26 cellular contexts compared by ENCODE assay signal in the genomic region with DNA sequence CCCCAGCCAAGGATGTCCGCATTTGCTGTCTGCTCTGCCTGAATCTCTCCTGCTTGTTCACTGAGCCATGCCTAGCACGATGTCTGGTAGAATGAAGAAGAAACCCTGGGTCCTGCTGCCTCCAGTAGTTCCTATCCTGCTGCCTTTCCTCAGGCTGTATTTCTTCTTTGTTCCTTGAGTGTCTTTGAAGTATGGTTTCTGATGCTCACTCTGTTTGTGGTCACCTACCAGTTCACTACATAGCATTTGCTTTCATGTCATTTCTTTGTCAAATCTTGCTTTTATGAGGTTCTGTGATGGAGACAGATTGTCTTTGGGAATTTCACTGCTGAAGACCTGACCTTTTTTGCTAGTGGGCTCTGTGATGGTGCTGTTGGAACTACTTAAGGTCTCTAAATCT. TPM values are rescaled to one million over a fixed set of nuclear protein-coding genes. Genes with fewer than 3 reads are reported as not detected.
A peak's percentile ranks its signal among the peaks of the same experiment; 100 is the strongest.
DNase-seq lines count a peak whose midpoint lies in the region; TF ChIP-seq lines count a peak whose summit lies in the region.
"Had no signal": no experiment of that assay in that cellular context is flagged by ENCODE, and none has a peak within 500 bp of the region (broad histone marks: within the 10 kb centered on the region; RNA-seq: fewer than 3 reads in every experiment).

No MANE protein-coding gene starts in this region.

- H3K4me3 Mint-ChIP-seq in Calu3 (ENCODE audit: low read depth, unreplicated experiment) = no peak overlapping the region
- H3K4me3 Mint-ChIP-seq in dendritic cell treated with granulocyte-macrophage colony-stimulating factor and Interleukin-4, amounts not matched to agents 40 ng/mL and 50 ng/mL, for 4 days = no peak overlapping the region
- H3K4me3 Mint-ChIP-seq in activated CD4-positive, alpha-beta memory T cell treated with anti-CD3 and anti-CD28 coated beads for 36 hours = no peak overlapping the region
- H3K4me3 Mint-ChIP-seq: activated CD8-positive, alpha-beta T cell treated with anti-CD3 and anti-CD28 coated beads for 36 hours; activated naive CD8-positive, alpha-beta T cell treated with anti-CD3 and anti-CD28 coated beads, Interleukin-2, amount 10 ng/mL, durations not matched to agents 7 days and 5 days; CD14-positive monocyte had no signal

- no peaks in the 10 kb centered on the region for H3K9me3 ChIP-seq in trophoblast cell (ENCODE audit: insufficient read depth, low read depth, low read length)
- H3K9me3 ChIP-seq: testis, vagina had no signal

- peak overlapping the region; percentile 1 for H3K27ac Mint-ChIP-seq in Calu3 (ENCODE audit: unreplicated experiment)
- H3K27ac Mint-ChIP-seq in dendritic cell treated with granulocyte-macrophage colony-stimulating factor and Interleukin-4, amounts not matched to agents 40 ng/mL and 50 ng/mL, for 4 days = peak overlapping the region; percentile 32
- H3K27ac Mint-ChIP-seq in activated CD4-positive, alpha-beta memory T cell treated with anti-CD3 and anti-CD28 coated beads for 36 hours = no peak overlapping the region
- H3K27ac Mint-ChIP-seq: activated CD8-positive, alpha-beta T cell treated with anti-CD3 and anti-CD28 coated beads for 36 hours; activated naive CD8-positive, alpha-beta T cell treated with anti-CD3 and anti-CD28 coated beads, Interleukin-2, amount 10 ng/mL, durations not matched to agents 7 days and 5 days; CD14-positive monocyte had no signal

- peaks cover 39% of the 10 kb centered on the region for H3K4me1 Mint-ChIP-seq in Calu3 (ENCODE audit: low read depth, unreplicated experiment)
- H3K4me1 Mint-ChIP-seq in dendritic cell treated with granulocyte-macrophage colony-stimulating factor and Interleukin-4, amounts not matched to agents 40 ng/mL and 50 ng/mL, for 4 days (ENCODE audit: low read depth) = peaks cover 43% of the 10 kb centered on the region
- H3K4me1 Mint-ChIP-seq in activated CD4-positive, alpha-beta memory T cell treated with anti-CD3 and anti-CD28 coated beads for 36 hours (ENCODE audit: low read depth) = peaks cover 9% of the 10 kb centered on the region

- BruUV-seq in Calu3 (replicated peaks; lab: Mats Ljungman, UMichigan) = no TSS peak

- no peak overlapping the region for H4K91ac ChIP-seq in trophoblast cell (ENCODE audit: low read depth, low read length)

- H3K27ac ChIP-seq in KMS-11 = no peak overlapping the region
- H3K27ac ChIP-seq in trophoblast cell (ENCODE audit: low read depth, low read length) = no peak overlapping the region
- H3K27ac ChIP-seq: epithelial cell of prostate, testis, vagina had no signal

- H3K14ac ChIP-seq in trophoblast cell (ENCODE audit: low read length) = no peak overlapping the region

- H3K23ac ChIP-seq in trophoblast cell (ENCODE audit: low read length) = no peak overlapping the region

- H3K36me3 Mint-ChIP-seq in Calu3 (ENCODE audit: insufficient read depth, unreplicated experiment) = peaks cover 17% of the 10 kb centered on the region
- H3K36me3 Mint-ChIP-seq in dendritic cell treated with granulocyte-macrophage colony-stimulating factor and Interleukin-4, amounts not matched to agents 40 ng/mL and 50 ng/mL, for 4 days (ENCODE audit: low read depth) = peaks cover 10% of the 10 kb centered on the region
- H3K36me3 Mint-ChIP-seq in activated CD4-positive, alpha-beta memory T cell treated with anti-CD3 and anti-CD28 coated beads for 36 hours = peaks cover 14% of the 10 kb centered on the region

- TF ChIP-seq CTCF in Calu3 (IDR thresholded peaks at IDR 0.05; ENCODE audit: unreplicated experiment) = no peak
- TF ChIP-seq CTCF in KMS-11 (conservative IDR thresholded peaks at IDR 0.05; ENCODE audit: low read depth, low read length) = no peak

- no peak overlapping the region for H3K9ac ChIP-seq in KMS-11
- H3K9ac ChIP-seq in trophoblast cell (ENCODE audit: low read length) = no peak overlapping the region

- peak overlapping the region; percentile 15 for H4K8ac ChIP-seq in trophoblast cell (ENCODE audit: low read depth, low read length)

- H2AFZ ChIP-seq in KMS-11 (ENCODE audit: low read depth) = no peak overlapping the region
- peak overlapping the region; percentile 2 for H2AFZ ChIP-seq in trophoblast cell (ENCODE audit: insufficient read depth, low read length, poor library complexity)

- no peak for DNase-seq in Calu3
- DNase-seq in trophoblast cell = no peak
- no peak for DNase-seq in activated CD8-positive, alpha-beta memory T cell treated with anti-CD3 and anti-CD28 coated beads, Interleukin-2, amount 50 U/mL, for 4 hours
- DNase-seq in NOMO-1 (lab: John Stamatoyannopoulos, UW; ENCODE audit: unreplicated experiment in 2 of 2) = no peak
- DNase-seq in activated CD4-positive, alpha-beta memory T cell treated with anti-CD3 and anti-CD28 coated beads for 36 hours = no peak
- DNase-seq in NCI-H510A (lab: John Stamatoyannopoulos, UW) = no peak
- DNase-seq: activated CD8-positive, alpha-beta T cell treated with anti-CD3 and anti-CD28 coated beads for 36 hours; activated effector memory CD4-positive, alpha-beta T cell treated with anti-CD3 and anti-CD28 coated beads, Interleukin-2, amount 50 U/mL, for 16 hours; activated naive CD8-positive, alpha-beta T cell treated with anti-CD3 and anti-CD28 coated beads, Interleukin-2, amount 10 ng/mL, durations not matched to agents 7 days and 5 days; cerebellar nuclear complex; head of caudate nucleus; Karpas-422; NCI-H1092; NCI-H1930; NCI-H2227 treated with DMSO at 0.1 percent for 48 hours; NCI-H774; Right ventricle myocardium superior; small intestine; stimulated activated CD4-positive, alpha-beta T cell treated with anti-CD3 and anti-CD28 coated beads, Interleukin-2, amount 100 ng/mL, for 24 hours; stimulated activated naive CD4-positive, alpha-beta T cell; testis had no signal

- WGBS in trophoblast cell (ENCODE audit: extremely low coverage, insufficient coverage, insufficient read length) = no CpG with 5 or more reads among the region's 2 CpGs

- peaks cover 5% of the 10 kb centered on the region for H3K79me1 ChIP-seq in trophoblast cell (ENCODE audit: low read length)

- H3K18ac ChIP-seq in trophoblast cell (ENCODE audit: low read length) = no peak overlapping the region

- H2AK5ac ChIP-seq in trophoblast cell (ENCODE audit: low read length) = peak overlapping the region; percentile 58

- no peaks in the 10 kb centered on the region for H3K9me3 Mint-ChIP-seq in Calu3 (ENCODE audit: low read depth, unreplicated experiment)
- H3K9me3 Mint-ChIP-seq in dendritic cell treated with granulocyte-macrophage colony-stimulating factor and Interleukin-4, amounts not matched to agents 40 ng/mL and 50 ng/mL, for 4 days = no peaks in the 10 kb centered on the region
- H3K9me3 Mint-ChIP-seq in activated CD4-positive, alpha-beta memory T cell treated with anti-CD3 and anti-CD28 coated beads for 36 hours = no peaks in the 10 kb centered on the region
- H3K9me3 Mint-ChIP-seq: activated naive CD8-positive, alpha-beta T cell treated with anti-CD3 and anti-CD28 coated beads, Interleukin-2, amount 10 ng/mL, durations not matched to agents 7 days and 5 days; CD14-positive monocyte had no signal

- no peak overlapping the region for H2BK12ac ChIP-seq in trophoblast cell (ENCODE audit: low read length)

- CTCF ChIA-PET in Calu3 (lab: Charles Lee) = no interaction called here
- CTCF ChIA-PET in activated CD4-positive, alpha-beta memory T cell treated with anti-CD3 and anti-CD28 coated beads for 36 hours (lab: Charles Lee) = no interaction called here

- intact Hi-C loops in Calu3 (cut with micrococcal nuclease; ENCODE audit: unreplicated experiment) = no loop called here
- intact Hi-C loops in dendritic cell treated with granulocyte-macrophage colony-stimulating factor and Interleukin-4, amounts not matched to agents 40 ng/mL and 50 ng/mL, for 4 days (cut with micrococcal nuclease) = no loop called here
- intact Hi-C loops in activated CD4-positive, alpha-beta memory T cell treated with anti-CD3 and anti-CD28 coated beads for 36 hours (cut with micrococcal nuclease) = no loop called here

- H3K4me1 ChIP-seq in KMS-11 (ENCODE audit: low read depth, poor library complexity, severe bottlenecking) (peaks cover 81% of the 10 kb centered on the region), trophoblast cell (ENCODE audit: control insufficient read depth in 1 of 2, insufficient read depth in 2 of 2, low read length in 2 of 2) (peaks cover 5 to 14% of the 10 kb centered on the region in 2 experiments)

- H3K36me3 ChIP-seq in KMS-11 (ENCODE audit: insufficient read depth) (no peaks in the 10 kb centered on the region), trophoblast cell (ENCODE audit: control insufficient read depth in 1 of 2, insufficient read depth in 2 of 2, low read length in 2 of 2) (peaks cover 0 to 6% of the 10 kb centered on the region in 2 experiments)
- H3K36me3 ChIP-seq: vagina had no signal

- H3K79me2 ChIP-seq in KMS-11 (ENCODE audit: insufficient read depth, low read depth) (peaks cover 99% of the 10 kb centered on the region), trophoblast cell (ENCODE audit: control insufficient read depth, insufficient read depth, low read length, poor library complexity) (peaks cover 27% of the 10 kb centered on the region)

- H3K4me3 ChIP-seq in KMS-11 (IDR thresholded peaks at IDR 0.05; ENCODE audit: insufficient read depth, low read depth, low read length) (no peak overlapping the region), trophoblast cell (ENCODE audit: low read depth, low read length) (no peak overlapping the region)
- H3K4me3 ChIP-seq: testis, vagina had no signal

- H3K4me2 ChIP-seq in KMS-11 (peak overlapping the region; percentile 1; the same call in 1 of the 2 replicates), trophoblast cell (ENCODE audit: low read length) (no peak overlapping the region)

- no peaks in the 10 kb centered on the region for H3K27me3 Mint-ChIP-seq in Calu3 (ENCODE audit: unreplicated experiment)
- H3K27me3 Mint-ChIP-seq in dendritic cell treated with granulocyte-macrophage colony-stimulating factor and Interleukin-4, amounts not matched to agents 40 ng/mL and 50 ng/mL, for 4 days = no peaks in the 10 kb centered on the region
- H3K27me3 Mint-ChIP-seq in activated CD4-positive, alpha-beta memory T cell treated with anti-CD3 and anti-CD28 coated beads for 36 hours = no peaks in the 10 kb centered on the region
- H3K27me3 Mint-ChIP-seq: activated CD8-positive, alpha-beta T cell treated with anti-CD3 and anti-CD28 coated beads for 36 hours; activated naive CD8-positive, alpha-beta T cell treated with anti-CD3 and anti-CD28 coated beads, Interleukin-2, amount 10 ng/mL, durations not matched to agents 7 days and 5 days had no signal

- peaks cover 78% of the 10 kb centered on the region for H4K20me1 ChIP-seq in KMS-11 (ENCODE audit: insufficient read depth)

- POLR2A ChIA-PET in activated CD4-positive, alpha-beta memory T cell treated with anti-CD3 and anti-CD28 coated beads for 36 hours (lab: Charles Lee) = no interaction called here

- no peak overlapping the region for H4K12ac ChIP-seq in trophoblast cell (ENCODE audit: low read depth, low read length)

- no peak overlapping the region for H2BK120ac ChIP-seq in trophoblast cell (ENCODE audit: insufficient read depth, low read length, poor library complexity)

- H3K4ac ChIP-seq in trophoblast cell (ENCODE audit: low read depth, low read length) = peak overlapping the region; percentile 92

- H3K27me3 ChIP-seq in KMS-11 (ENCODE audit: insufficient read depth, low read depth) (no peaks in the 10 kb centered on the region), trophoblast cell (ENCODE audit: insufficient read depth, low read length) (no peaks in the 10 kb centered on the region)
- H3K27me3 ChIP-seq: testis, vagina had no signal

- no peak overlapping the region for H2BK5ac ChIP-seq in trophoblast cell (ENCODE audit: low read depth, low read length, poor library complexity)

RNA-seq across cellular contexts. Expression of a gene that starts 5.9 kb away (rescaled TPM):
- total RNA-seq in Calu3 (2022) = 106 and 109 TPM in 2 replicates
- polyA plus RNA-seq in trophoblast cell (2013) = 77.1 and 81.6 TPM in 2 replicates
- total RNA-seq in activated CD4-positive, alpha-beta memory T cell treated with anti-CD3 and anti-CD28 coated beads for 36 hours = 10 to 100 TPM; 60.1 to 61.8 TPM
